Comparison of ENCODE assay signal across 22 cellular contexts in the genomic region with DNA sequence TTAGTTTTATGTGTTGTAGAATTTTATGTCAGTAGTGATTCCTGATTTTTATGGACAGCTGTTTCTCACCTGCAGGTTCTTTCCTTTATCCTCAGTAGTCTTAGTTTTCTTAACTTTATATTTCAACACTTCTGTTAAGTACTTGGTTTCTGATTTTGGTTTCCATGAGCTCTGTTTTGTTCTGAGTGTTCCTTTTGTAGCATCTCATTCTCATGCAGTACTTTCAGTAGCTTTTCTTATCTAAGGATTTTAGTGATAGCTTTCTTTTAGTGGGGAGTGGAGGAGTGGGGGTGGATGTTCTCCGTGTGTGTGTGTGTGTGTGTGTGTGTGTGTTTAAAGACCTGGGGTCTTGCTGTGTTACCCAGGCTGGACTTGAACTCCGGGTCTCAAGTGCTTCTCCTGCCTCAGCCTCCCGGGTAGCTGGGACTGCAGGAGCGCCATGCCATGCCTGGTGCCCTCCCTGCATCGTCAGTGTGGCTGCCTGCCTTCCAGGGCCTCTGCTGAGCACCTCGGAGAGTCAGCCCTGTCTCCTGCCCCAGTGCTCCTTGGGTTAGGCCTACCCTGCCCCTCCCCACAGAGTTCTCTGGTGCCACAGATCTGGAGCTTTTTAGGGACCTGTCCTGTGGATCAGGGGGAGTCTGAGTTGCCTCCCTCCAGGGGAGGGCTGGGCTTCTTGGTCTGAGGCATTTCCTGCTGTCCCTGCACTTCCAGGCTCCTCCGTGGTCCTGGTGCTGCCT. TPM values are rescaled to one million over a fixed set of nuclear protein-coding genes. Genes with fewer than 3 reads are reported as not detected.
DNase-seq lines count a peak whose midpoint lies in the region; ATAC-seq and TF ChIP-seq lines count a peak whose summit lies in the region.
"Had no signal": no experiment of that assay in that cellular context is flagged by ENCODE, and none has a peak within 500 bp of the region (broad histone marks: within the 10 kb centered on the region; RNA-seq: fewer than 3 reads in every experiment).

No MANE protein-coding gene starts in this region.

- H3K27me3 ChIP-seq in endodermal cell (ENCODE audit: control insufficient read depth, insufficient read depth, low read length, poor library complexity, severe bottlenecking), result no peaks in the 10 kb centered on the region
- H3K27me3 ChIP-seq: cardiac muscle cell, transverse colon had no signal

- no peaks in the 10 kb centered on the region for H3K27me3 Mint-ChIP-seq in endodermal cell (ENCODE audit: insufficient read depth)

- no peak for TF ChIP-seq CTCF in HEK293 (tag by site-specific recombination; IDR thresholded peaks at IDR 0.05)
- no peak for TF ChIP-seq CTCF in endodermal cell (conservative IDR thresholded peaks at IDR 0.05)

- H3K9ac ChIP-seq in endodermal cell (ENCODE audit: extremely low read depth, low read length, poor library complexity, severe bottlenecking), result no peak overlapping the region

- H3K4me3 ChIP-seq in HEK293 (ENCODE audit: low read depth, low read length) (no peak overlapping the region), endodermal cell (ENCODE audit: low read length) (no peak overlapping the region)
- H3K4me3 ChIP-seq: cardiac muscle cell, HAP-1, PC-9, transverse colon had no signal

- peak overlapping the region; percentile 27 for H3K27ac Mint-ChIP-seq in endodermal cell

- no peaks in the 10 kb centered on the region for H3K9me3 Mint-ChIP-seq in endodermal cell

- H3K4me1 Mint-ChIP-seq in endodermal cell, result peaks cover 13% of the 10 kb centered on the region

- ATAC-seq in GM21825 (IDR thresholded peaks at IDR 0.05; ENCODE audit: unreplicated experiment), result no peak
- no peak for ATAC-seq in HG03196 (IDR thresholded peaks at IDR 0.05; ENCODE audit: unreplicated experiment)

- H3K9me3 ChIP-seq in HEK293 (ENCODE audit: control insufficient read depth, insufficient read depth, low read depth, low read length) (no peaks in the 10 kb centered on the region), endodermal cell (ENCODE audit: control insufficient read depth, low read length) (no peaks in the 10 kb centered on the region)
- H3K9me3 ChIP-seq: HAP-1, transverse colon had no signal

- no peak overlapping the region for H3K4me3 Mint-ChIP-seq in endodermal cell

- intact Hi-C loops in posterior vena cava (cut with DNase I), result no loop called here

- DNase-seq in COR-L47 (lab: John Stamatoyannopoulos, UW) (peak; percentile 23), endodermal cell (no peak), posterior vena cava (ENCODE audit: low spot score) (peak; percentile 64), NCI-H1105 treated with DMSO at 0.1 percent for 48 hours (lab: John Stamatoyannopoulos, UW) (no peak), NCI-H1105 (lab: John Stamatoyannopoulos, UW) (no peak)
- DNase-seq: activated CD4-positive, alpha-beta T cell treated with anti-CD3 and anti-CD28 coated beads, Interleukin-2, amount 50 U/mL, for 48 hours; DMS 273 treated with DMSO at 0.1 percent for 48 hours; effector CD4-positive, alpha-beta T cell; KG1; NCI-H1048; NCI-H526 treated with DMSO at 0.1 percent for 48 hours; occipital lobe; PC-9; transverse colon had no signal

- 72 to 87% methylated on average over 3 to 6 of the region's 7 CpGs for WGBS in endodermal cell (ENCODE audit: insufficient coverage in 1 of 2, insufficient read length in 1 of 2), 2 experiments

- CTCF ChIA-PET in HEK293 (lab: Yijun Ruan, JAX), result interaction anchor here (0.5 to 2.2 kb wide), 2 partner anchors 45 to 63 kb away, joined by 3 to 6 read pairs; no protein-coding TSS in a partner anchor

- H3K27ac ChIP-seq in HEK293 (ENCODE audit: extremely low read depth, low read depth, low read length) (no peak overlapping the region), endodermal cell (ENCODE audit: low read depth, low read length) (no peak overlapping the region)
- H3K27ac ChIP-seq: cardiac muscle cell, PC-9, transverse colon had no signal

- H3K36me3 ChIP-seq in HEK293 (ENCODE audit: control insufficient read depth in 2 of 2, insufficient read depth in 1 of 2, low read length in 2 of 2), result peaks cover 0 to 4% of the 10 kb centered on the region in 2 experiments; a peak in 2 of 3 replicates
- H3K36me3 ChIP-seq in endodermal cell (ENCODE audit: control insufficient read depth, insufficient read depth, low read length), result peaks cover 4% of the 10 kb centered on the region
- H3K36me3 ChIP-seq: cardiac muscle cell, transverse colon had no signal

- H3K4me1 ChIP-seq in HEK293 (ENCODE audit: control insufficient read depth, insufficient read depth, low read length), result no peaks in the 10 kb centered on the region
- H3K4me1 ChIP-seq in endodermal cell (ENCODE audit: control insufficient read depth, insufficient read depth, low read length), result no peaks in the 10 kb centered on the region
- H3K4me1 ChIP-seq: HAP-1 had no signal

- peaks cover 14% of the 10 kb centered on the region for H3K36me3 Mint-ChIP-seq in endodermal cell (ENCODE audit: low read depth)

- POLR2A ChIA-PET in HEK293 (lab: Yijun Ruan, JAX), result no interaction called here

TF ChIP-seq in HEK293, 187 proteins besides CTCF, POLR2A, EP300 and RAD21:
- TF ChIP-seq, protein P1, sequence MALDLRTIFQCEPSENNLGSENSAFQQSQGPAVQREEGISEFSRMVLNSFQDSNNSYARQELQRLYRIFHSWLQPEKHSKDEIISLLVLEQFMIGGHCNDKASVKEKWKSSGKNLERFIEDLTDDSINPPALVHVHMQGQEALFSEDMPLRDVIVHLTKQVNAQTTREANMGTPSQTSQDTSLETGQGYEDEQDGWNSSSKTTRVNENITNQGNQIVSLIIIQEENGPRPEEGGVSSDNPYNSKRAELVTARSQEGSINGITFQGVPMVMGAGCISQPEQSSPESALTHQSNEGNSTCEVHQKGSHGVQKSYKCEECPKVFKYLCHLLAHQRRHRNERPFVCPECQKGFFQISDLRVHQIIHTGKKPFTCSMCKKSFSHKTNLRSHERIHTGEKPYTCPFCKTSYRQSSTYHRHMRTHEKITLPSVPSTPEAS (tag by site-specific recombination; IDR thresholded peaks at IDR 0.05), result peak; percentile 29; the same call in 1 of the 2 replicates
- no peak for TF ChIP-seq ZNF138 (tag by site-specific recombination; IDR thresholded peaks at IDR 0.05; ENCODE audit: borderline replicate concordance)

RNA-seq across cellular contexts. Expression of gene ZNF750, which starts 4.2 kb away (rescaled TPM):
- total RNA-seq in endodermal cell, result not detected
- polyA plus RNA-seq in endodermal cell (2013, experiment 1 of 2), result not detected
- not detected for polyA plus RNA-seq in endodermal cell (2013, experiment 2 of 2)
- not detected for total RNA-seq in posterior vena cava
- total RNA-seq: cardiac muscle cell, fibroblast of lung, mononuclear cell, occipital lobe, transverse colon had no signal
- polyA plus RNA-seq: BJ, fibroblast of lung had no signal

Comparison
In these comparisons a context has a peak if more than half of its experiments do, and no peak if none do; other contexts are left out.
1. DNase-seq: peak in COR-L47 (single experiment) and posterior vena cava (single experiment); none in endodermal cell (single experiment), NCI-H1105 treated with DMSO at 0.1 percent for 48 hours (single experiment) and NCI-H1105 (single experiment).